In the genomic region with DNA sequence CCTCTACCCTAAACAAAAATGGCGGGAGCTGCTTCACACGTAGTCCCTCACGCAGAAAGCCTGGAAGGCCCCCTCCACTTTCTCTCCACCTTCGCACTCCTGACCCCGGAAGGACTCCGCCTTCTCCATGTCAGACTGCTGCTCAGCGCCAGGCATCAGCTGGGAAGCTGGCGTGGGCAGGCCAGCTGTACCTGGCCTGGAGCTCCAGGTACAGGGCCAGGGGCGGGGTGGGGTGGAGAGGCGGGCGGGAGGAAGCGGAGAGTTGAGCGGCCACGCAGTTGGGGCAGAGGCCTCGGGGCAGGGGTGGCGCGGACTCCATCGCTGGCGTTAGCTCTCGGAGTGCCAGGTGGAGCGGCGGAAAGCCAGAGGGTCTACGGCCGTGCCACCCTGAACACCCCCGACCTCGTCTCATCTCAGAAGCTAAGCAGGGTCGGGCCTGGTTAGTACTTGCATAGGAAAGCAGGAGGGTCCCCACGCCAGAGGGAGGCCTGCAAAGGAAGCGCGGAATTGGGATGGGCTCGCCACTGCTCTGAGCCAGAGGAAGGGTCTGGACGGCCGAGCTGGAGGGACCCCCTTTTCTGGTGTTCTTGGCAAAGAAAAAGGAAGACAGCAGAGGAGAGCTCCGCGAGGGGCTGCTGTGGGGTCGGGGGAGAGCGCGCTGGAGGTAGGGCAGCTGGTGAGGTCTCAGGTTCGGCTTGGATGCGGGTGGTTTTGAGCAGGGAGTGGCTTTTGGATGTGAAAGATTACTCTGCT, we compare ENCODE assay signal across 1 cellular context.
TF ChIP-seq lines count a peak whose summit lies in the region.

A gene with protein sequence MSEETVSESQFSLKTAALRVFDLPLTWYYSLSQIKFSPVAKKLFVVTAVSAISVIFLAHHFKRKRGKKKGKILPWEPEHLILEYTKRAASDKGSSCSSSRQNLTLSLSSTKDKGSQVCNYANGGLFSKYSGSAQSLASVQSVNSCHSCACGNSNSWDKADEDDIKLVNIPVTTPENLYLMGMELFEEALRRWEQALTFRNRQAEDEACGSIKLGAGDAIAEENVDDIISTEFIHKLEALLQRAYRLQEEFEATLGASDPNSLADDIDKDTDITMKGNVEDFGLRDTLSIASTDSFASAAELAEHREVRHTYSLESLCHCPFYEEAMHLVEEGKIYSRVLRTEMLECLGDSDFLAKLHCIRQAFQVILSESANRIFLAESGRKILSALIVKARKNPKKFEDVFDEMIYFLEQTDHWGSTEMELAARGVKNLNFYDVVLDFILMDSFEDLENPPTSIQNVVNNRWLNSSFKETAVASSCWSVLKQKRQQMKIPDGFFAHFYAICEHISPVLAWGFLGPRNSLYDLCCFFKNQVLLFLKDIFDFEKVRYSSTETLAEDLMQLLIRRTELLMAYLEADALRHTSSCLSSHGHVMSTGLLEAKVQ (plus strand): TSS at position 121 of the 753 bp plus-strand sequence. CDS start 3,604 bp downstream, outside the sequence.

TF ChIP-seq in H1, 55 proteins besides CTCF, POLR2A, EP300 and RAD21:
- TF ChIP-seq BACH1 (IDR thresholded peaks at IDR 0.05; ENCODE audit: low read length) (no peak), SRF (IDR thresholded peaks at IDR 0.05; ENCODE audit: low read depth, low read length) (no peak), SP1 (IDR thresholded peaks at IDR 0.05; ENCODE audit: low read depth, low read length) (0 out of 2 replicates have a peak, but pooled peaks have one; percentile 38), HDAC6 (IDR thresholded peaks at IDR 0.05; ENCODE audit: low read depth, low read length) (no peak), SIX5 (IDR thresholded peaks at IDR 0.05; ENCODE audit: low read depth, low read length) (peak; percentile 54), HDAC2 (IDR thresholded peaks at IDR 0.05; ENCODE audit: borderline replicate concordance in 1 of 2, low read depth in 2 of 2, low read length in 2 of 2) (peak; percentile 73 to 74; a peak in 1 of 4 replicates), CHD1 (IDR thresholded peaks at IDR 0.05; ENCODE audit: low read depth, low read length) (no peak), NANOG (IDR thresholded peaks at IDR 0.05; ENCODE audit: insufficient read depth, low read depth, low read length, poor library complexity, severe bottlenecking) (no peak), SIN3A (conservative IDR thresholded peaks at IDR 0.05 in 1 of 2, IDR thresholded peaks at IDR 0.05 in 1 of 2; ENCODE audit: low read depth in 1 of 2, low read length in 2 of 2) (peak; percentile 98 to 100), CHD2 (IDR thresholded peaks at IDR 0.05; ENCODE audit: low read length) (0 out of 2 replicates have a peak, but pooled peaks have one; percentile 40), TAF7 (optimal IDR thresholded peaks at IDR 0.05; ENCODE audit: borderline replicate concordance, low read depth, low read length) (peak; percentile 64), YY1 (IDR thresholded peaks at IDR 0.05; ENCODE audit: low read depth, low read length) (peak; percentile 100), ASH2L (IDR thresholded peaks at IDR 0.05; ENCODE audit: low read length) (peak; percentile 84), KDM1A (IDR thresholded peaks at IDR 0.05; ENCODE audit: borderline replicate concordance, low read length) (no peak), RNF2 (IDR thresholded peaks at IDR 0.05; ENCODE audit: borderline replicate concordance, low read depth, low read length, missing control alignments, poor library complexity, severe bottlenecking) (no peak), PHF8 (conservative IDR thresholded peaks at IDR 0.05; ENCODE audit: low read depth, low read length) (peak; percentile 51; the same call in 1 of the 2 replicates), CREB1 (IDR thresholded peaks at IDR 0.05) (peak; percentile 73), GABPA (IDR thresholded peaks at IDR 0.05; ENCODE audit: borderline replicate concordance, insufficient read depth, low read length) (peak; percentile 87; the same call in 1 of the 2 replicates), FOSL1 (IDR thresholded peaks at IDR 0.05; ENCODE audit: insufficient read depth, low read depth, low read length) (no peak), NRF1 (IDR thresholded peaks at IDR 0.05; ENCODE audit: low read depth, low read length) (no peak), RXRA (IDR thresholded peaks at IDR 0.05; ENCODE audit: insufficient read depth, low read depth, low read length) (0 out of 2 replicates have a peak, but pooled peaks have one; percentile 73), MAFK (IDR thresholded peaks at IDR 0.05; ENCODE audit: low read depth, low read length) (no peak), TBP (IDR thresholded peaks at IDR 0.05; ENCODE audit: low read depth, low read length) (peak; percentile 16; the same call in 1 of the 2 replicates), EGR1 (IDR thresholded peaks at IDR 0.05; ENCODE audit: borderline replicate concordance, low read depth, low read length) (peak; percentile 38; the same call in 1 of the 2 replicates), TCF12 (IDR thresholded peaks at IDR 0.05; ENCODE audit: low read depth, low read length) (0 out of 2 replicates have a peak, but pooled peaks have one; percentile 48), CBX5 (IDR thresholded peaks at IDR 0.05; ENCODE audit: low read depth, low read length) (no peak), SP4 (IDR thresholded peaks at IDR 0.05; ENCODE audit: low read length) (no peak), KDM4A (IDR thresholded peaks at IDR 0.05; ENCODE audit: low read depth, low read length, severe bottlenecking) (peak; percentile 83), SAP30 (IDR thresholded peaks at IDR 0.05; ENCODE audit: insufficient read depth, insufficient replicate concordance, low read length) (peak; percentile 95), BRCA1 (IDR thresholded peaks at IDR 0.05; ENCODE audit: low read depth, low read length) (no peak), TAF1 (IDR thresholded peaks at IDR 0.05; ENCODE audit: low read depth, low read length) (peak; percentile 64; the same call in 1 of the 2 replicates)
- TF ChIP-seq, protein P1, sequence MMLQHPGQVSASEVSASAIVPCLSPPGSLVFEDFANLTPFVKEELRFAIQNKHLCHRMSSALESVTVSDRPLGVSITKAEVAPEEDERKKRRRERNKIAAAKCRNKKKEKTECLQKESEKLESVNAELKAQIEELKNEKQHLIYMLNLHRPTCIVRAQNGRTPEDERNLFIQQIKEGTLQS (IDR thresholded peaks at IDR 0.05; ENCODE audit: insufficient read depth, low read depth, low read length) = no peak
- TF ChIP-seq, protein P2, sequence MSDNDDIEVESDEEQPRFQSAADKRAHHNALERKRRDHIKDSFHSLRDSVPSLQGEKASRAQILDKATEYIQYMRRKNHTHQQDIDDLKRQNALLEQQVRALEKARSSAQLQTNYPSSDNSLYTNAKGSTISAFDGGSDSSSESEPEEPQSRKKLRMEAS (IDR thresholded peaks at IDR 0.05) = 0 out of 2 replicates have a peak, but pooled peaks have one; percentile 38
- TF ChIP-seq, protein P3, sequence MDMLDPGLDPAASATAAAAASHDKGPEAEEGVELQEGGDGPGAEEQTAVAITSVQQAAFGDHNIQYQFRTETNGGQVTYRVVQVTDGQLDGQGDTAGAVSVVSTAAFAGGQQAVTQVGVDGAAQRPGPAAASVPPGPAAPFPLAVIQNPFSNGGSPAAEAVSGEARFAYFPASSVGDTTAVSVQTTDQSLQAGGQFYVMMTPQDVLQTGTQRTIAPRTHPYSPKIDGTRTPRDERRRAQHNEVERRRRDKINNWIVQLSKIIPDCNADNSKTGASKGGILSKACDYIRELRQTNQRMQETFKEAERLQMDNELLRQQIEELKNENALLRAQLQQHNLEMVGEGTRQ (IDR thresholded peaks at IDR 0.05; ENCODE audit: low read length) = no peak
- TF ChIP-seq, protein P4, sequence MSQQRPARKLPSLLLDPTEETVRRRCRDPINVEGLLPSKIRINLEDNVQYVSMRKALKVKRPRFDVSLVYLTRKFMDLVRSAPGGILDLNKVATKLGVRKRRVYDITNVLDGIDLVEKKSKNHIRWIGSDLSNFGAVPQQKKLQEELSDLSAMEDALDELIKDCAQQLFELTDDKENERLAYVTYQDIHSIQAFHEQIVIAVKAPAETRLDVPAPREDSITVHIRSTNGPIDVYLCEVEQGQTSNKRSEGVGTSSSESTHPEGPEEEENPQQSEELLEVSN (IDR thresholded peaks at IDR 0.05) = peak; percentile 27; the same call in 1 of the 2 replicates
TF ChIP-seq in H1: peak in this region for 20.
